Comparison of ENCODE assay signal across 14 cellular contexts in the genomic region with DNA sequence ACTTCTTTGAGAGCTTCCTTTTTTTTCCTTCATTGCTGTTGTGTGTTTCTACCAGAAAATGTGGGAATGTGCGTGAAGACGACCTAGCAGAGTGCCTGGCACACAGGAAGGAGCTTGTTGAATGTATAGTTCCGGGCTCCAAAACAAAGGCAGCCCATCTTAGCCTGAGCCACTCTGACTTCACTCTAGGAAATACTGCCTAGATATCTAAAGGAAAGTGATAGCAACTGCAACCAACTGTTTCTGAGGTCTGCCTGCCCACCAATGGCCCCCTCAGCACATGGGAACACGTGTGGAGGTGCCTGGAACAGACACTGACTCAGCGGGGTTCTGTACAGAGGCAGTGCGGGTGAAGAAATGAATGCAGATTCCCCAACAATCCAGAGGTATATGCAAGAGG. TPM values are rescaled to one million over a fixed set of nuclear protein-coding genes. Genes with fewer than 3 reads are reported as not detected.
DNase-seq lines count a peak whose midpoint lies in the region; ATAC-seq and TF ChIP-seq lines count a peak whose summit lies in the region.
"Had no signal": no experiment of that assay in that cellular context is flagged by ENCODE, and none has a peak within 500 bp of the region (broad histone marks: within the 10 kb centered on the region; RNA-seq: fewer than 3 reads in every experiment).

No MANE protein-coding gene starts in this region.

- intact Hi-C loops in CD14-positive monocyte (cut with micrococcal nuclease), result no loop called here
- intact Hi-C loops in dendritic cell treated with granulocyte-macrophage colony-stimulating factor and Interleukin-4, amounts not matched to agents 40 ng/mL and 50 ng/mL, for 4 days (cut with micrococcal nuclease), result no loop called here

- H3K4me1 Mint-ChIP-seq in CD14-positive monocyte (peaks cover 73% of the 10 kb centered on the region), nephron (peaks cover 55% of the 10 kb centered on the region)
- H3K4me1 Mint-ChIP-seq in dendritic cell treated with granulocyte-macrophage colony-stimulating factor and Interleukin-4, amounts not matched to agents 40 ng/mL and 50 ng/mL, for 4 days (ENCODE audit: low read depth), result peaks cover 63% of the 10 kb centered on the region

- H3K36me3 Mint-ChIP-seq in CD14-positive monocyte (no peaks in the 10 kb centered on the region), nephron (ENCODE audit: low read depth) (no peaks in the 10 kb centered on the region)
- peaks cover 6% of the 10 kb centered on the region for H3K36me3 Mint-ChIP-seq in dendritic cell treated with granulocyte-macrophage colony-stimulating factor and Interleukin-4, amounts not matched to agents 40 ng/mL and 50 ng/mL, for 4 days (ENCODE audit: low read depth)

- TF ChIP-seq CTCF in CD14-positive monocyte (IDR thresholded peaks at IDR 0.05) (no peak), nephron (IDR thresholded peaks at IDR 0.05; ENCODE audit: unreplicated experiment in 3 of 3) (no peak)

- peak overlapping the region in 1 of 2 donors; percentile 71 for H3K4me3 Mint-ChIP-seq in CD14-positive monocyte
- no peak overlapping the region for H3K4me3 Mint-ChIP-seq in dendritic cell treated with granulocyte-macrophage colony-stimulating factor and Interleukin-4, amounts not matched to agents 40 ng/mL and 50 ng/mL, for 4 days
- H3K4me3 Mint-ChIP-seq in nephron, result no peak overlapping the region

- H3K9me3 Mint-ChIP-seq in CD14-positive monocyte, result no peaks in the 10 kb centered on the region
- H3K9me3 Mint-ChIP-seq in dendritic cell treated with granulocyte-macrophage colony-stimulating factor and Interleukin-4, amounts not matched to agents 40 ng/mL and 50 ng/mL, for 4 days, result no peaks in the 10 kb centered on the region
- no peaks in the 10 kb centered on the region for H3K9me3 Mint-ChIP-seq in nephron

- ATAC-seq in HG03457 (IDR thresholded peaks at IDR 0.05; ENCODE audit: unreplicated experiment), result no peak

- peak overlapping the region in 6 of 7 donors; percentile 61 to 96 (median 93) for H3K27ac Mint-ChIP-seq in CD14-positive monocyte
- H3K27ac Mint-ChIP-seq in dendritic cell treated with granulocyte-macrophage colony-stimulating factor and Interleukin-4, amounts not matched to agents 40 ng/mL and 50 ng/mL, for 4 days, result peak overlapping the region; percentile 91
- H3K27ac Mint-ChIP-seq in nephron, result peak overlapping the region; percentile 68 to 95 (median 80)

- H3K27me3 Mint-ChIP-seq in CD14-positive monocyte (ENCODE audit: low read depth in 3 of 3), result peaks cover 0 to 2% (median 0%) of the 10 kb centered on the region in 3 donors
- no peaks in the 10 kb centered on the region for H3K27me3 Mint-ChIP-seq in dendritic cell treated with granulocyte-macrophage colony-stimulating factor and Interleukin-4, amounts not matched to agents 40 ng/mL and 50 ng/mL, for 4 days
- H3K27me3 Mint-ChIP-seq in nephron (ENCODE audit: low read depth), result no peaks in the 10 kb centered on the region

- DNase-seq in CD14-positive monocyte (ENCODE audit: low spot score) (no peak), GDM1 (lab: John Stamatoyannopoulos, UW) (peak; percentile 26), mucosa of gallbladder (ENCODE audit: low spot score) (no peak), AG08396 (ENCODE audit: low spot score) (no peak), midbrain (lab: John Stamatoyannopoulos, UW) (no peak)
- DNase-seq: activated naive CD4-positive, alpha-beta T cell treated with anti-CD3 and anti-CD28 coated beads, Interleukin-2, amount 50 U/mL, for 16 hours; central memory CD4-positive, alpha-beta T cell; NCI-H1048; NCI-H2171 treated with DMSO at 0.1 percent for 48 hours; Right ventricle myocardium superior; T-helper 9 cell had no signal

RNA-seq across cellular contexts. Expression of a gene that starts 14.7 kb away (rescaled TPM):
- polyA plus RNA-seq in CD14-positive monocyte, result 100 to 1,000 TPM; 201 to 215 TPM
- total RNA-seq in mucosa of gallbladder, result 220 TPM

RNA-seq across cellular contexts. Expression of a gene that starts 42.6 kb away (rescaled TPM):
- 10 to 100 TPM; 10.3 to 12.6 TPM for polyA plus RNA-seq in CD14-positive monocyte
- 26.2 TPM for total RNA-seq in mucosa of gallbladder
